1 cellular context compared by ENCODE assay signal in the genomic region with DNA sequence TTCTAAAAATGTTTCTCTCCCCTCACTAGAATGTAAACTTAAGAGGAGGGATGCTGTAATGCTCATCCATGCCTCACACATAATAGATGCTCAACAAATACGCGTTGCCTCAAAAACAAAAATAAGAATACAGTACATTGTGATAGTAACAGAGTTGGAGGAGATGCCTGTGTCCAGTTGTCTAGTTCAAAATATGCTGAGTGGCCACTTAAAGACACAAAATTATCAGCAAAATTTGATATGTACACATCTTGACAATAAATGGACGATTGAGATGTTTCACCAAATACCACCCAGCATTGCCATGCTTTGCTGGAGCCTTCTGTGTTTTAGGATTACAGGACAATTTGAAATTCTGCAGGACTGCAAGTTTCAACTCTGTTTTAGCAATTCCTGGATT.
TF ChIP-seq lines count a peak whose summit lies in the region.

No MANE protein-coding gene starts in this region.

TF ChIP-seq in HepG2, 621 proteins besides CTCF, POLR2A, EP300 and RAD21 (continued from another document):
- TF ChIP-seq TCF12 (IDR thresholded peaks at IDR 0.05) (no peak), TCF12 (CRISPR knock-in tag; IDR thresholded peaks at IDR 0.05) (no peak), MAFF (IDR thresholded peaks at IDR 0.05; ENCODE audit: low read depth, low read length) (peak; percentile 85), ZNF256 (CRISPR knock-in tag; conservative IDR thresholded peaks at IDR 0.05) (no peak), MAFK (conservative IDR thresholded peaks at IDR 0.05 in 1 of 2, IDR thresholded peaks at IDR 0.05 in 1 of 2; ENCODE audit: low read length in 2 of 2) (peak; percentile 78 to 89), GATA4 (IDR thresholded peaks at IDR 0.05; ENCODE audit: borderline replicate concordance, low read depth) (no peak), NFYB (CRISPR knock-in tag; IDR thresholded peaks at IDR 0.05) (no peak), RFX5 (IDR thresholded peaks at IDR 0.05; ENCODE audit: low read depth, low read length) (no peak), ZNF7 (CRISPR knock-in tag; IDR thresholded peaks at IDR 0.05) (no peak), ZFP1 (CRISPR knock-in tag; IDR thresholded peaks at IDR 0.05) (no peak), PRMT3 (CRISPR knock-in tag; IDR thresholded peaks at IDR 0.05; ENCODE audit: borderline replicate concordance, low read depth) (no peak), ZNF460 (CRISPR knock-in tag; IDR thresholded peaks at IDR 0.05; ENCODE audit: borderline replicate concordance) (no peak), ZBTB7B (CRISPR knock-in tag; IDR thresholded peaks at IDR 0.05) (no peak)
- TF ChIP-seq, protein P1, sequence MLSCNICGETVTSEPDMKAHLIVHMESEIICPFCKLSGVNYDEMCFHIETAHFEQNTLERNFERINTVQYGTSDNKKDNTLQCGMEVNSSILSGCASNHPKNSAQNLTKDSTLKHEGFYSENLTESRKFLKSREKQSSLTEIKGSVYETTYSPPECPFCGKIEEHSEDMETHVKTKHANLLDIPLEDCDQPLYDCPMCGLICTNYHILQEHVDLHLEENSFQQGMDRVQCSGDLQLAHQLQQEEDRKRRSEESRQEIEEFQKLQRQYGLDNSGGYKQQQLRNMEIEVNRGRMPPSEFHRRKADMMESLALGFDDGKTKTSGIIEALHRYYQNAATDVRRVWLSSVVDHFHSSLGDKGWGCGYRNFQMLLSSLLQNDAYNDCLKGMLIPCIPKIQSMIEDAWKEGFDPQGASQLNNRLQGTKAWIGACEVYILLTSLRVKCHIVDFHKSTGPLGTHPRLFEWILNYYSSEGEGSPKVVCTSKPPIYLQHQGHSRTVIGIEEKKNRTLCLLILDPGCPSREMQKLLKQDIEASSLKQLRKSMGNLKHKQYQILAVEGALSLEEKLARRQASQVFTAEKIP (CRISPR knock-in tag; IDR thresholded peaks at IDR 0.05; ENCODE audit: borderline replicate concordance): no peak
